9 cellular contexts compared by ENCODE assay signal in the genomic region with DNA sequence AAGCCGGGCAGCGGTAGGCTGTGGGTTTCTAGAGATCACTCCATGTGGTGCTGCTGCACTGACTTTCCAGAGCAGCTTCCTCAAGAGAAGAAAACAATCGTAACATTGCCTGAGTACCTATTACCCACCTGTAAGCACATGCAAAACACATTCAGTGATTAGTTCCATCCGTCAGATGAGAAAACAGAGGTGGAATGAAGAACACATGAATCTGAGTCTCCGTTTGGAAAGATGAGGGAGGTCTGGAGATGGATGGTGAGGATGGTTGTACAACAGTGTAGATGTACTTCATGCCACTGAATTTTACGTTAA. TPM values are rescaled to one million over a fixed set of nuclear protein-coding genes. Genes with fewer than 3 reads are reported as not detected.
DNase-seq lines count a peak whose midpoint lies in the region; ATAC-seq, FAIRE-seq and TF ChIP-seq lines count a peak whose summit lies in the region.
"Had no signal": no experiment of that assay in that cellular context is flagged by ENCODE, and none has a peak within 500 bp of the region (broad histone marks: within the 10 kb centered on the region; RNA-seq: fewer than 3 reads in every experiment).

No MANE protein-coding gene starts in this region.

- no peak for TF ChIP-seq RAD21 in K562 (CRISPR knock-in tag; conservative IDR thresholded peaks at IDR 0.05 in 1 of 2, IDR thresholded peaks at IDR 0.05 in 1 of 2)

- no peaks in the 10 kb centered on the region for H3K36me3 Mint-ChIP-seq in Calu3 (ENCODE audit: insufficient read depth, unreplicated experiment)
- H3K36me3 Mint-ChIP-seq: IgD-negative memory B cell, neural progenitor cell had no signal

- H3K9ac ChIP-seq in K562 (ENCODE audit: insufficient read depth in 1 of 2, low read depth in 2 of 2, low read length in 2 of 2), result peak overlapping the region in 1 of 2 experiments; percentile 47; a peak in 1 of 4 replicates
- H3K9ac ChIP-seq in trophoblast cell (ENCODE audit: low read length), result no peak overlapping the region
- H3K9ac ChIP-seq: neural progenitor cell had no signal

- H3K18ac ChIP-seq in trophoblast cell (ENCODE audit: low read length), result no peak overlapping the region

- H3K79me1 ChIP-seq in trophoblast cell (ENCODE audit: low read length), result no peaks in the 10 kb centered on the region

- TF ChIP-seq CTCF in Calu3 (IDR thresholded peaks at IDR 0.05; ENCODE audit: unreplicated experiment) (no peak), K562 (IDR thresholded peaks at IDR 0.05 in 2 of 3, conservative IDR thresholded peaks at IDR 0.05 in 1 of 3; ENCODE audit: insufficient read depth in 2 of 3, low read depth in 1 of 3, low read length in 3 of 3) (no peak), osteoblast (IDR thresholded peaks at IDR 0.05; ENCODE audit: extremely low read depth, low read depth, low read length) (no peak)

- BruUV-seq in Calu3 (replicated peaks; lab: Mats Ljungman, UMichigan) (no TSS peak), K562 (replicated peaks; lab: Mats Ljungman, UMichigan) (no TSS peak)

- no peak for TF ChIP-seq EP300 in K562 (IDR thresholded peaks at IDR 0.05; ENCODE audit: low read length)

- peaks cover 26% of the 10 kb centered on the region for H3K27me3 Mint-ChIP-seq in Calu3 (ENCODE audit: unreplicated experiment)

- intact Hi-C loops in Calu3 (cut with micrococcal nuclease; ENCODE audit: unreplicated experiment) (loop anchor here (5.0 kb wide), 1 partner anchor 211 kb away; no protein-coding TSS in a partner anchor), K562 (cut with micrococcal nuclease) (loop anchor here (5.0 kb wide), 2 partner anchors 41 to 216 kb away; no protein-coding TSS in a partner anchor)

- H3K4me1 ChIP-seq in K562 (replicated peaks in 1 of 2; ENCODE audit: control insufficient read depth in 2 of 2, insufficient read depth in 2 of 2, low read length in 2 of 2) (peaks cover 22 to 32% of the 10 kb centered on the region in 2 experiments), osteoblast (ENCODE audit: insufficient read depth, low read length) (peaks cover 10% of the 10 kb centered on the region), trophoblast cell (ENCODE audit: control insufficient read depth in 1 of 2, insufficient read depth in 2 of 2, low read length in 2 of 2) (peaks cover 5 to 7% of the 10 kb centered on the region in 2 experiments)
- H3K4me1 ChIP-seq: neural progenitor cell had no signal

- no peak overlapping the region for H3K23ac ChIP-seq in trophoblast cell (ENCODE audit: low read length)

- H3K4me3 ChIP-seq in K562, result no peak overlapping the region
- no peak overlapping the region for H3K4me3 ChIP-seq in osteoblast (ENCODE audit: insufficient read depth, low read length)
- no peak overlapping the region for H3K4me3 ChIP-seq in trophoblast cell (ENCODE audit: low read depth, low read length)
- H3K4me3 ChIP-seq: neural progenitor cell had no signal

- POLR2A ChIA-PET in K562 (lab: Yijun Ruan, JAX), result interaction anchor here (0.6 kb wide), 1 partner anchor 94 kb away, joined by 3 read pairs; no protein-coding TSS in a partner anchor

- H3K79me2 ChIP-seq in K562 (ENCODE audit: control insufficient read depth, insufficient read depth, low read length) (no peaks in the 10 kb centered on the region), osteoblast (ENCODE audit: insufficient read depth, low read length) (no peaks in the 10 kb centered on the region), trophoblast cell (ENCODE audit: control insufficient read depth, insufficient read depth, low read length, poor library complexity) (no peaks in the 10 kb centered on the region)

- CTCF ChIA-PET in Calu3 (lab: Charles Lee), result interaction anchor here (1.6 to 9.9 kb wide), 4 partner anchors 62 to 214 kb away, joined by 3 to 148 read pairs (median 12); no protein-coding TSS in a partner anchor
- CTCF ChIA-PET in K562 (lab: Yijun Ruan, JAX; ENCODE audit: low intra/inter-chr PET ratio), result interaction anchor here (0.7 to 5.5 kb wide), 3 partner anchors 62 to 1687 kb away, joined by 3 to 39 read pairs (median 29); no protein-coding TSS in a partner anchor

- no peak overlapping the region for H2AK5ac ChIP-seq in trophoblast cell (ENCODE audit: low read length)

- H2AFZ ChIP-seq in K562 (ENCODE audit: low read depth, low read length) (peak overlapping the region; percentile 65), osteoblast (ENCODE audit: low read length) (peak overlapping the region; percentile 87), trophoblast cell (ENCODE audit: insufficient read depth, low read length, poor library complexity) (no peak overlapping the region)
- H2AFZ ChIP-seq: neural progenitor cell had no signal

- H4K91ac ChIP-seq in trophoblast cell (ENCODE audit: low read depth, low read length), result no peak overlapping the region

- H3K27ac ChIP-seq in KOPT-K1 (ENCODE audit: low read depth, low read length, poor library complexity, severe bottlenecking) (peak overlapping the region; percentile 28), K562 (ENCODE audit: extremely low read depth, low read depth, low read length) (peak overlapping the region; percentile 5; the same call in 1 of the 3 replicates), osteoblast (ENCODE audit: low read depth, low read length) (no peak overlapping the region), trophoblast cell (ENCODE audit: low read depth, low read length) (no peak overlapping the region)
- H3K27ac ChIP-seq: neural progenitor cell had no signal

- H3K4ac ChIP-seq in trophoblast cell (ENCODE audit: low read depth, low read length), result no peak overlapping the region

- no peak overlapping the region for H4K8ac ChIP-seq in trophoblast cell (ENCODE audit: low read depth, low read length)

- no peaks in the 10 kb centered on the region for H3K36me3 ChIP-seq in KOPT-K1 (ENCODE audit: insufficient read depth, low read length)
- no peaks in the 10 kb centered on the region for H3K36me3 ChIP-seq in K562 (ENCODE audit: control insufficient read depth, insufficient read depth, low read length)
- H3K36me3 ChIP-seq in osteoblast (ENCODE audit: insufficient read depth, low read length), result no peaks in the 10 kb centered on the region
- no peaks in the 10 kb centered on the region for H3K36me3 ChIP-seq in trophoblast cell (ENCODE audit: control insufficient read depth in 1 of 2, insufficient read depth in 2 of 2, low read length in 2 of 2)
- H3K36me3 ChIP-seq: neural progenitor cell had no signal

- H3K9me3 Mint-ChIP-seq in Calu3 (ENCODE audit: low read depth, unreplicated experiment), result no peaks in the 10 kb centered on the region
- H3K9me3 Mint-ChIP-seq: IgD-negative memory B cell, neural progenitor cell had no signal

- H2BK120ac ChIP-seq in trophoblast cell (ENCODE audit: insufficient read depth, low read length, poor library complexity), result no peak overlapping the region

- ATAC-seq in K562, result no peak

- no peak overlapping the region for H3K4me3 Mint-ChIP-seq in Calu3 (ENCODE audit: low read depth, unreplicated experiment)
- H3K4me3 Mint-ChIP-seq: neural progenitor cell had no signal

- peaks cover 13% of the 10 kb centered on the region for H3K4me1 Mint-ChIP-seq in Calu3 (ENCODE audit: low read depth, unreplicated experiment)

- no peak for TF ChIP-seq POLR2A in K562 (conservative IDR thresholded peaks at IDR 0.05)

- no peaks in the 10 kb centered on the region for H3K9me3 ChIP-seq in KOPT-K1 (ENCODE audit: insufficient read depth, low read length, poor library complexity, severe bottlenecking)
- no peaks in the 10 kb centered on the region for H3K9me3 ChIP-seq in K562 (replicated peaks; ENCODE audit: control insufficient read depth, insufficient read depth, low read depth, low read length)
- H3K9me3 ChIP-seq in osteoblast (ENCODE audit: low read depth, low read length), result no peaks in the 10 kb centered on the region
- no peaks in the 10 kb centered on the region for H3K9me3 ChIP-seq in trophoblast cell (ENCODE audit: insufficient read depth, low read depth, low read length)

- no peaks in the 10 kb centered on the region for H4K20me1 ChIP-seq in K562 (replicated peaks; ENCODE audit: control insufficient read depth, insufficient read depth, low read length)
- no peaks in the 10 kb centered on the region for H4K20me1 ChIP-seq in osteoblast (ENCODE audit: insufficient read depth, low read length)

- no peak overlapping the region for H4K12ac ChIP-seq in trophoblast cell (ENCODE audit: low read depth, low read length)

- H3K14ac ChIP-seq in trophoblast cell (ENCODE audit: low read length), result no peak overlapping the region

- no peaks in the 10 kb centered on the region for H3K9me1 ChIP-seq in K562 (ENCODE audit: control insufficient read depth, insufficient read depth, low read length)

- in situ Hi-C loops in K562 (cut with MboI), result loop anchor here (5.0 to 10.0 kb wide), 2 partner anchors 61 to 121 kb away; no protein-coding TSS in a partner anchor

- no peak overlapping the region for H2BK5ac ChIP-seq in trophoblast cell (ENCODE audit: low read depth, low read length, poor library complexity)

- FAIRE-seq in K562 (lab: Jason Lieb, UNC), result no peak

- no peak overlapping the region for H2BK12ac ChIP-seq in trophoblast cell (ENCODE audit: low read length)

- WGBS in K562 (ENCODE audit: insufficient coverage, low coverage, missing lambda C conversion rate), result 36% methylated on average over 6 of the region's 6 CpGs
- WGBS in trophoblast cell (ENCODE audit: extremely low coverage, insufficient coverage, insufficient read length), result no CpG with 5 or more reads among the region's 6 CpGs

- peak overlapping the region; percentile 11 for H3K4me2 ChIP-seq in K562 (ENCODE audit: insufficient read depth, low read length)
- H3K4me2 ChIP-seq in osteoblast (ENCODE audit: insufficient read depth, low read length), result peak overlapping the region; percentile 51
- no peak overlapping the region for H3K4me2 ChIP-seq in trophoblast cell (ENCODE audit: low read length)
- H3K4me2 ChIP-seq: neural progenitor cell had no signal

- no peaks in the 10 kb centered on the region for H3K27me3 ChIP-seq in K562 (ENCODE audit: control insufficient read depth in 2 of 2, insufficient read depth in 2 of 2, low read length in 2 of 2)
- peaks cover 22% of the 10 kb centered on the region for H3K27me3 ChIP-seq in osteoblast (ENCODE audit: insufficient read depth, low read length)
- no peaks in the 10 kb centered on the region for H3K27me3 ChIP-seq in trophoblast cell (ENCODE audit: insufficient read depth, low read length)
- H3K27me3 ChIP-seq: neural progenitor cell had no signal

- DNase-seq in Calu3, result no peak
- DNase-seq in K562 (ENCODE audit: extremely low read depth in 1 of 4, low spot score in 3 of 4), result no peak
- DNase-seq in osteoblast (ENCODE audit: insufficient read length, low spot score, missing footprints), result no peak
- DNase-seq in midbrain (lab: John Stamatoyannopoulos, UW), result no peak
- no peak for DNase-seq in iPS-NIHi7 (ENCODE audit: extremely low spot score)
- no peak for DNase-seq in trophoblast cell

- H3K27ac Mint-ChIP-seq in Calu3 (ENCODE audit: unreplicated experiment), result peak overlapping the region; percentile 24

RNA-seq across cellular contexts. Expression of gene SLCO2B1, which starts 7.5 kb away (rescaled TPM):
- total RNA-seq in Calu3 (2022) (0.27 and 0.31 TPM in 2 replicates), K562 (2014; rRNA removed) (6.2 and 7.5 TPM in 2 replicates), K562 (2014; rRNA removed; fragmentation: Illumina TruSeq; extraction: Trizol) (8.5 and 9.2 TPM in 2 replicates), K562 (2015; rRNA removed; fragmentation: Illumina TruSeq; extraction: Trizol) (13.8 and 14.7 TPM in 2 replicates), K562 (2021) (11.6 and 13.1 TPM in 2 replicates), osteoblast (under 0.01 and 0.72 TPM in 2 replicates)
- total RNA-seq in K562 (2011; cell fraction: chromatin; rRNA removed; ENCODE audit: low replicate concordance), result 25.3 and 26.7 TPM in 2 replicates
- total RNA-seq in K562 (2011; cell fraction: nucleolus; rRNA removed), result 13.2 and 14.5 TPM in 2 replicates
- total RNA-seq in K562 (2011; cell fraction: nucleoplasm; rRNA removed), result 14.8 and 19.4 TPM in 2 replicates
- polyA plus RNA-seq in K562 (2011; rRNA removed) (2.8 and 4.7 TPM in 2 replicates), K562 (2014; fragmentation: Illumina TruSeq; extraction: Trizol) (11.3 and 12.3 TPM in 2 replicates), K562 (2014; fragmentation: Nextera tagmentation; extraction: Ambion mirVana) (1 to 10 TPM in 1 of 2 experiments, under 1 TPM in 1; 0.70 to 1.8 TPM), K562 (2014; rRNA removed) (7.6 and 12.9 TPM in 2 replicates)
- polyA plus RNA-seq in K562 (2011; cell fraction: cytosol; rRNA removed), result 1.4 and 4.9 TPM in 2 replicates
- 5.4 and 17.4 TPM in 2 replicates for polyA plus RNA-seq in K562 (2011; cell fraction: nucleus; rRNA removed)
- polyA plus RNA-seq in K562 (2012), result 17.0 and 18.1 TPM in 2 replicates
- 4.3 and 5.0 TPM in 2 replicates for polyA minus RNA-seq in K562 (2011; rRNA and poly(A)+ RNA removed)
- 3.2 and 5.4 TPM in 2 replicates for polyA minus RNA-seq in K562 (2011; cell fraction: cytosol; rRNA and poly(A)+ RNA removed)
- polyA minus RNA-seq in K562 (2011; cell fraction: nucleus; rRNA and poly(A)+ RNA removed), result 7.4 and 8.1 TPM in 2 replicates
- polyA plus RNA-seq in trophoblast cell (2013), result 3.4 and 4.6 TPM in 2 replicates
- polyA plus RNA-seq: IgD-negative memory B cell had no signal

RNA-seq across cellular contexts. Expression of gene OR2AT4, which starts 46.7 kb away (rescaled TPM):
- total RNA-seq in Calu3 (2022), result not detected in 2 replicates
- 10.3 and 25.0 TPM in 2 replicates for total RNA-seq in K562 (2011; cell fraction: chromatin; rRNA removed; ENCODE audit: low replicate concordance)
- total RNA-seq in K562 (2011; cell fraction: nucleolus; rRNA removed), result 3.0 and 4.3 TPM in 2 replicates
- total RNA-seq in K562 (2011; cell fraction: nucleoplasm; rRNA removed), result 25.1 and 45.6 TPM in 2 replicates
- total RNA-seq in K562 (2014; rRNA removed), result 0.86 and 0.90 TPM in 2 replicates
- total RNA-seq in K562 (2014; rRNA removed; fragmentation: Illumina TruSeq; extraction: Trizol), result 2.3 and 2.8 TPM in 2 replicates
- 2.2 and 2.4 TPM in 2 replicates for total RNA-seq in K562 (2015; rRNA removed; fragmentation: Illumina TruSeq; extraction: Trizol)
- total RNA-seq in K562 (2021), result 1.6 and 2.3 TPM in 2 replicates
- 1.8 and 1.9 TPM in 2 replicates for polyA plus RNA-seq in K562 (2011; rRNA removed)
- 1.7 and 3.0 TPM in 2 replicates for polyA plus RNA-seq in K562 (2011; cell fraction: cytosol; rRNA removed)
- polyA plus RNA-seq in K562 (2011; cell fraction: nucleus; rRNA removed), result 4.8 and 11.5 TPM in 2 replicates
- polyA plus RNA-seq in K562 (2012), result 2.0 and 2.5 TPM in 2 replicates
- 3.0 and 3.1 TPM in 2 replicates for polyA plus RNA-seq in K562 (2014; fragmentation: Illumina TruSeq; extraction: Trizol)
- polyA plus RNA-seq in K562 (2014; fragmentation: Nextera tagmentation; extraction: Ambion mirVana), result 1 to 10 TPM; 1.7 to 2.0 TPM
- polyA plus RNA-seq in K562 (2014; rRNA removed), result 1.5 and 1.9 TPM in 2 replicates
- polyA minus RNA-seq in K562 (2011; rRNA and poly(A)+ RNA removed), result 4.9 and 9.8 TPM in 2 replicates
- 0.36 and 1.5 TPM in 2 replicates for polyA minus RNA-seq in K562 (2011; cell fraction: cytosol; rRNA and poly(A)+ RNA removed)
- polyA minus RNA-seq in K562 (2011; cell fraction: nucleus; rRNA and poly(A)+ RNA removed), result 3.2 and 5.7 TPM in 2 replicates
- not detected in 2 replicates for total RNA-seq in osteoblast
- polyA plus RNA-seq in trophoblast cell (2013), result not detected in 2 replicates
- polyA plus RNA-seq: IgD-negative memory B cell had no signal

Comparison
In these comparisons a context has a peak if more than half of its experiments do, and no peak if none do; other contexts are left out.
1. H3K27ac ChIP-seq: peak in KOPT-K1 (single experiment) and K562 (single experiment); none in osteoblast (single experiment) and trophoblast cell (single experiment).